23 cellular contexts compared by ENCODE assay signal in genomic region chr10:125025341-125025740, GRCh38.
A peak's percentile ranks its signal among the peaks of the same experiment; 100 is the strongest.
DNase-seq lines count a peak whose midpoint lies in the region; ATAC-seq and TF ChIP-seq lines count a peak whose summit lies in the region.
"Had no signal": no experiment of that assay in that cellular context is flagged by ENCODE, and none has a peak within 500 bp of the region (broad histone marks: within the 10 kb centered on the region; RNA-seq: fewer than 3 reads in every experiment).

No MANE protein-coding gene starts in this region.

- peaks cover 4% of the 10 kb centered on the region for H3K36me3 ChIP-seq in adipocyte (ENCODE audit: control insufficient read depth, insufficient read depth, low read length, severe bottlenecking)
- no peaks in the 10 kb centered on the region for H3K36me3 ChIP-seq in thoracic aorta

- TF ChIP-seq CTCF in fibroblast of villous mesenchyme (IDR thresholded peaks at IDR 0.05; ENCODE audit: insufficient read depth, low read depth, low read length) (no peak), thoracic aorta (IDR thresholded peaks at IDR 0.05) (no peak)

- H3K4me1 ChIP-seq in adipocyte (ENCODE audit: control insufficient read depth, insufficient read depth, low read length), result peaks cover 8% of the 10 kb centered on the region
- peaks cover 32 to 95% of the 10 kb centered on the region in 2 donors for H3K4me1 ChIP-seq in thoracic aorta (ENCODE audit: control insufficient read depth in 1 of 2, low read depth in 2 of 2)

- no peak overlapping the region for H3K9ac ChIP-seq in adipocyte (ENCODE audit: low read length)

- intact Hi-C loops in left ventricle myocardium superior (cut with micrococcal nuclease) (no loop called here), cardiac septum (cut with DNase I) (no loop called here)
- intact Hi-C loops in activated CD4-positive, alpha-beta T cell treated with anti-CD3 and anti-CD28 coated beads, Interleukin-2, amount 10 ng/mL, durations not matched to agents 24 days and 14 days (cut with micrococcal nuclease), result no loop called here

- peak overlapping the region; percentile 32 to 54 for H3K27ac ChIP-seq in thoracic aorta
- H3K27ac ChIP-seq: A549, upper lobe of left lung had no signal

- ATAC-seq in left ventricle myocardium superior (no peak), thoracic aorta (ENCODE audit: insufficient number of reproducible peaks, low FRiP score, low read depth) (no peak), GM21526 (IDR thresholded peaks at IDR 0.05; ENCODE audit: low FRiP score, unreplicated experiment) (no peak)
- ATAC-seq: A549; activated CD8-positive, alpha-beta memory T cell treated with anti-CD3 and anti-CD28 coated beads, Interleukin-2, amount 10 ng/mL, durations not matched to agents 7 days and 5 days; effector memory CD8-positive, alpha-beta T cell; left colon; T-helper 17 cell had no signal

- no peak overlapping the region for H3K4me3 ChIP-seq in adipocyte (ENCODE audit: low read length)
- H3K4me3 ChIP-seq in fibroblast of villous mesenchyme (ENCODE audit: low read depth, low read length), result no peak overlapping the region
- no peak overlapping the region for H3K4me3 ChIP-seq in thoracic aorta
- H3K4me3 ChIP-seq: A549, right atrium auricular region, upper lobe of left lung had no signal

- DNase-seq in left ventricle myocardium superior (peak; percentile 3), cardiac septum (ENCODE audit: low spot score) (no peak), adipocyte (ENCODE audit: low read depth) (peak; percentile 28), fibroblast of villous mesenchyme (ENCODE audit: low read depth) (peak; percentile 76), thoracic aorta (ENCODE audit: low spot score) (no peak), ecto neural progenitor cell (ENCODE audit: low spot score) (no peak)
- no peak for DNase-seq in activated CD4-positive, alpha-beta T cell treated with anti-CD3 and anti-CD28 coated beads, Interleukin-2, amount 10 ng/mL, durations not matched to agents 24 days and 14 days
- DNase-seq: activated CD4-positive, alpha-beta T cell treated with anti-CD3 and anti-CD28 coated beads for 1 hour; activated CD8-positive, alpha-beta memory T cell treated with anti-CD3 and anti-CD28 coated beads, Interleukin-2, amount 10 ng/mL, durations not matched to agents 7 days and 5 days; CD4-positive, CD25-positive, alpha-beta regulatory T cell; DMS79 treated with DMSO at 0.1 percent for 48 hours; effector memory CD8-positive, alpha-beta T cell; left colon; NCI-H187 treated with DMSO at 0.1 percent for 48 hours; stimulated activated CD4-positive, alpha-beta T cell treated with anti-CD3 and anti-CD28 coated beads, Interleukin-15, amount 100 ng/mL, for 24 hours; stimulated activated naive CD4-positive, alpha-beta T cell; T-helper 17 cell; upper lobe of left lung had no signal

- H3K27ac Mint-ChIP-seq in activated CD4-positive, alpha-beta T cell treated with anti-CD3 and anti-CD28 coated beads, Interleukin-2, amount 10 ng/mL, durations not matched to agents 24 days and 14 days, result no peak overlapping the region
- H3K27ac Mint-ChIP-seq: activated CD8-positive, alpha-beta memory T cell treated with anti-CD3 and anti-CD28 coated beads, Interleukin-2, amount 10 ng/mL, durations not matched to agents 7 days and 5 days; activated T-helper 2 cell treated with anti-CD3 and anti-CD28 coated beads, Interferon-gamma antibody, Interleukin-2, Interleukin-4, amounts not matched to agents 10 μg/mL and 5 μg/mL and 100 μg/mL, durations not matched to agents 14 hours and 24 hours and 36 hours; CD4-positive, CD25-positive, alpha-beta regulatory T cell; T-helper 17 cell had no signal

- no peaks in the 10 kb centered on the region for H3K9me3 ChIP-seq in adipocyte (ENCODE audit: control insufficient read depth, low read length)
- H3K9me3 ChIP-seq in thoracic aorta, result no peaks in the 10 kb centered on the region
- H3K9me3 ChIP-seq: A549, right atrium auricular region, upper lobe of left lung had no signal

- peaks cover 1% of the 10 kb centered on the region for H3K27me3 Mint-ChIP-seq in activated CD4-positive, alpha-beta T cell treated with anti-CD3 and anti-CD28 coated beads, Interleukin-2, amount 10 ng/mL, durations not matched to agents 24 days and 14 days

- H3K36me3 Mint-ChIP-seq in activated CD4-positive, alpha-beta T cell treated with anti-CD3 and anti-CD28 coated beads, Interleukin-2, amount 10 ng/mL, durations not matched to agents 24 days and 14 days (ENCODE audit: low read depth), result no peaks in the 10 kb centered on the region
- H3K36me3 Mint-ChIP-seq: activated CD8-positive, alpha-beta memory T cell treated with anti-CD3 and anti-CD28 coated beads, Interleukin-2, amount 10 ng/mL, durations not matched to agents 7 days and 5 days; CD4-positive, CD25-positive, alpha-beta regulatory T cell had no signal

- H3K9me3 Mint-ChIP-seq in activated CD4-positive, alpha-beta T cell treated with anti-CD3 and anti-CD28 coated beads, Interleukin-2, amount 10 ng/mL, durations not matched to agents 24 days and 14 days, result no peaks in the 10 kb centered on the region
- H3K9me3 Mint-ChIP-seq: activated T-helper 2 cell treated with anti-CD3 and anti-CD28 coated beads, Interferon-gamma antibody, Interleukin-2, Interleukin-4, amounts not matched to agents 10 μg/mL and 5 μg/mL and 100 μg/mL, durations not matched to agents 14 hours and 24 hours and 36 hours; central memory CD8-positive, alpha-beta T cell; effector memory CD8-positive, alpha-beta T cell had no signal

- no peaks in the 10 kb centered on the region for H3K4me1 Mint-ChIP-seq in activated CD4-positive, alpha-beta T cell treated with anti-CD3 and anti-CD28 coated beads, Interleukin-2, amount 10 ng/mL, durations not matched to agents 24 days and 14 days
- H3K4me1 Mint-ChIP-seq: activated CD8-positive, alpha-beta memory T cell treated with anti-CD3 and anti-CD28 coated beads, Interleukin-2, amount 10 ng/mL, durations not matched to agents 7 days and 5 days; CD4-positive, CD25-positive, alpha-beta regulatory T cell; T-helper 17 cell had no signal

- no peak overlapping the region for H3K4me3 Mint-ChIP-seq in activated CD4-positive, alpha-beta T cell treated with anti-CD3 and anti-CD28 coated beads, Interleukin-2, amount 10 ng/mL, durations not matched to agents 24 days and 14 days
- H3K4me3 Mint-ChIP-seq: activated CD8-positive, alpha-beta memory T cell treated with anti-CD3 and anti-CD28 coated beads, Interleukin-2, amount 10 ng/mL, durations not matched to agents 7 days and 5 days; CD4-positive, CD25-positive, alpha-beta regulatory T cell; central memory CD8-positive, alpha-beta T cell; effector memory CD8-positive, alpha-beta T cell; T-helper 17 cell had no signal

- H3K27me3 ChIP-seq in adipocyte (replicated peaks; ENCODE audit: control insufficient read depth, insufficient read depth, low read length) (no peaks in the 10 kb centered on the region), thoracic aorta (replicated peaks; ENCODE audit: insufficient read depth) (no peaks in the 10 kb centered on the region)
- H3K27me3 ChIP-seq: right atrium auricular region, upper lobe of left lung had no signal

Comparison
In these comparisons a context has a peak if more than half of its experiments do, and no peak if none do; other contexts are left out.
1. DNase-seq: peak in left ventricle myocardium superior (single experiment), adipocyte (single experiment) and fibroblast of villous mesenchyme (single experiment); none in cardiac septum (single experiment), thoracic aorta (single experiment), ecto neural progenitor cell (single experiment) and activated CD4-positive, alpha-beta T cell treated with anti-CD3 and anti-CD28 coated beads, Interleukin-2, amount 10 ng/mL, durations not matched to agents 24 days and 14 days (single experiment).